Comparison of ENCODE assay signal across 16 cellular contexts in the genomic region with DNA sequence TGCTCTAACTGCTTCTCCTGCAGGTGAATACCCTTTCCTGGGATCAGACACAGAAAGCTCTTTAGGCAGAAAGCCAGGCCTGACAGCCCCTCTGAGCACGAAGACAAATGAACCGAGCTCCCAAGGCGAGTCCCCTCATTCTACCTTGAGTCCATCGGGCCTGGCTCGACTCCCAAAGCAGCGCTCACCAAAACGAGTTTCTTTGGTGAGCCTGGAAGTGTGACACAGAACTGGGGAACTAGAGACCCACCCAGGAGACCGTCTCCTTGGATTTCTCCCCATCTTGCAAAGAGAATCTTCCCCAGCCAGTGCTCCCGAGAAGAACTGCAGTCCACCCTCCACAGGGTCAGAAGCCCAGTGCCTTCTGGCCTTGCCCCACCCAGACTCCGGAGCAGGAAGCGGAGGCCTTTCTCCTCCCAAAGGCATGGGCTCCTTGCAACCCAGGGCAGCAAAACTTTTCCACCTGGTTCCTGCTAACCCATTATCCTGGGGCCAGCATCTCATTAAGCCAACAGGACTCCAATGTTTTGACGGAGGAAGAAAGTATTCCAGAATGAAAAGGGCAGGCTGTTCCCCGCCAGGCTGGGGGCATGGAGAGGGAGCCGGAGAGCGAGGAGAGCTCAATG.
A peak's percentile ranks its signal among the peaks of the same experiment; 100 is the strongest.
DNase-seq lines count a peak whose midpoint lies in the region; ATAC-seq, FAIRE-seq and TF ChIP-seq lines count a peak whose summit lies in the region.
"Had no signal": no experiment of that assay in that cellular context is flagged by ENCODE, and none has a peak within 500 bp of the region (broad histone marks: within the 10 kb centered on the region; RNA-seq: fewer than 3 reads in every experiment).

No MANE protein-coding gene starts in this region.

- WGBS in endodermal cell (ENCODE audit: insufficient coverage in 1 of 2, insufficient read length in 1 of 2), 2 experiments = 65 to 85% methylated on average over 4 to 15 of the region's 15 CpGs

- no peaks in the 10 kb centered on the region for H3K27me3 Mint-ChIP-seq in endodermal cell (ENCODE audit: insufficient read depth)
- H3K27me3 Mint-ChIP-seq in nephron (ENCODE audit: low read depth) = peaks cover 8% of the 10 kb centered on the region
- H3K27me3 Mint-ChIP-seq: CD4-positive, CD25-positive, alpha-beta regulatory T cell had no signal

- TF ChIP-seq POLR2A in H54 (IDR thresholded peaks at IDR 0.05; ENCODE audit: low read depth, low read length) = no peak

- H3K4me3 ChIP-seq in endodermal cell (ENCODE audit: low read length) (no peak overlapping the region), upper lobe of right lung (no peak overlapping the region)

- H3K4me1 ChIP-seq in endodermal cell (ENCODE audit: control insufficient read depth, insufficient read depth, low read length) (no peaks in the 10 kb centered on the region), upper lobe of right lung (no peaks in the 10 kb centered on the region)

- H3K27ac ChIP-seq in endodermal cell (ENCODE audit: low read depth, low read length) (no peak overlapping the region), upper lobe of right lung (no peak overlapping the region)
- H3K27ac ChIP-seq: 22Rv1 had no signal

- no peak for ATAC-seq in upper lobe of right lung
- ATAC-seq: Panc1 had no signal

- no peak overlapping the region for H3K9ac ChIP-seq in endodermal cell (ENCODE audit: extremely low read depth, low read length, poor library complexity, severe bottlenecking)

- H3K4me1 Mint-ChIP-seq in endodermal cell (peaks cover 10% of the 10 kb centered on the region), nephron (peaks cover 54% of the 10 kb centered on the region)
- H3K4me1 Mint-ChIP-seq: B cell; CD4-positive, CD25-positive, alpha-beta regulatory T cell had no signal

- DNase-seq in DMS79 treated with DMSO at 0.1 percent for 48 hours (lab: John Stamatoyannopoulos, UW) (peak; percentile 10), DMS79 (lab: John Stamatoyannopoulos, UW) (no peak), endodermal cell (peak; percentile 41), upper lobe of right lung (peak; percentile 42), H54 (ENCODE audit: insufficient read length, low spot score) (no peak), kidney tubule cell (ENCODE audit: low spot score) (no peak), NCI-H1436 treated with DMSO at 0.1 percent for 48 hours (lab: John Stamatoyannopoulos, UW) (no peak)
- DNase-seq: CD4-positive, CD25-positive, alpha-beta regulatory T cell; KBM-7; NCI-H1436; NCI-H2081 treated with DMSO at 0.1 percent for 48 hours had no signal

- H3K36me3 ChIP-seq in endodermal cell (ENCODE audit: control insufficient read depth, insufficient read depth, low read length) (no peaks in the 10 kb centered on the region), upper lobe of right lung (no peaks in the 10 kb centered on the region)

- H3K36me3 Mint-ChIP-seq in endodermal cell (ENCODE audit: low read depth) (no peaks in the 10 kb centered on the region), nephron (ENCODE audit: low read depth) (no peaks in the 10 kb centered on the region)
- H3K36me3 Mint-ChIP-seq: CD4-positive, CD25-positive, alpha-beta regulatory T cell had no signal

- H3K9me3 Mint-ChIP-seq in endodermal cell (no peaks in the 10 kb centered on the region), nephron (no peaks in the 10 kb centered on the region)

- no peaks in the 10 kb centered on the region for H3K9me3 ChIP-seq in endodermal cell (ENCODE audit: control insufficient read depth, low read length)
- no peaks in the 10 kb centered on the region for H3K9me3 ChIP-seq in upper lobe of right lung

- H3K4me3 Mint-ChIP-seq in endodermal cell (no peak overlapping the region), nephron (peak overlapping the region; percentile 50 to 85 (median 77))
- H3K4me3 Mint-ChIP-seq: B cell; CD4-positive, CD25-positive, alpha-beta regulatory T cell had no signal

- no peak for FAIRE-seq in H54 (lab: Jason Lieb, UNC)
- FAIRE-seq: G401.6 had no signal

- H3K27me3 ChIP-seq in endodermal cell (ENCODE audit: control insufficient read depth, insufficient read depth, low read length, poor library complexity, severe bottlenecking) (no peaks in the 10 kb centered on the region), upper lobe of right lung (peaks cover 4% of the 10 kb centered on the region)

- no peak overlapping the region for H3K27ac Mint-ChIP-seq in endodermal cell
- H3K27ac Mint-ChIP-seq in nephron = peak overlapping the region in 2 of 3 experiments; percentile 39 to 42
- H3K27ac Mint-ChIP-seq: B cell; CD4-positive, CD25-positive, alpha-beta regulatory T cell had no signal

- TF ChIP-seq CTCF in endodermal cell (conservative IDR thresholded peaks at IDR 0.05) = no peak
- no peak for TF ChIP-seq CTCF in nephron (IDR thresholded peaks at IDR 0.05; ENCODE audit: unreplicated experiment in 3 of 3)
- no peak for TF ChIP-seq CTCF in upper lobe of right lung (IDR thresholded peaks at IDR 0.05)

- intact Hi-C loops in upper lobe of right lung (cut with DNase I) = no loop called here

Comparison
In these comparisons a context has a peak if more than half of its experiments do, and no peak if none do; other contexts are left out.
1. DNase-seq: peak in DMS79 treated with DMSO at 0.1 percent for 48 hours (single experiment), endodermal cell (single experiment) and upper lobe of right lung (single experiment); none in DMS79 (single experiment), H54 (single experiment), kidney tubule cell (single experiment) and NCI-H1436 treated with DMSO at 0.1 percent for 48 hours (single experiment).